Comparison of ENCODE assay signal across 22 cellular contexts in genomic region chr17:74240637-74241036, GRCh38. TPM values are rescaled to one million over a fixed set of nuclear protein-coding genes. Genes with fewer than 3 reads are reported as not detected.
DNase-seq lines count a peak whose midpoint lies in the region; ATAC-seq and TF ChIP-seq lines count a peak whose summit lies in the region.
"Had no signal": no experiment of that assay in that cellular context is flagged by ENCODE, and none has a peak within 500 bp of the region (broad histone marks: within the 10 kb centered on the region; RNA-seq: fewer than 3 reads in every experiment).

No MANE protein-coding gene starts in this region.

- no peak for TF ChIP-seq EP300 in ovary (IDR thresholded peaks at IDR 0.05)

- no peaks in the 10 kb centered on the region for H4K20me1 ChIP-seq in BLaER1

- H3K27me3 ChIP-seq in BLaER1 (no peaks in the 10 kb centered on the region), ovary (no peaks in the 10 kb centered on the region)
- H3K27me3 ChIP-seq: upper lobe of right lung had no signal

- intact Hi-C loops in left cardiac atrium (cut with DNase I): loop anchor here in 1 of 2 donors (10.0 kb wide), 1 partner anchor 54 kb away; no protein-coding TSS in a partner anchor
- intact Hi-C loops in ovary (cut with DNase I): no loop called here

- H3K4me3 ChIP-seq in BLaER1 (no peak overlapping the region), astrocyte of the spinal cord (ENCODE audit: low read depth, low read length) (no peak overlapping the region), ovary (no peak overlapping the region)
- H3K4me3 ChIP-seq: smooth muscle cell, upper lobe of right lung had no signal

- no peak for TF ChIP-seq CTCF in astrocyte of the spinal cord (IDR thresholded peaks at IDR 0.05; ENCODE audit: low read depth, low read length)
- no peak for TF ChIP-seq CTCF in ovary (IDR thresholded peaks at IDR 0.05)

- 7 to 19% (median 9%) methylated on average over 11 of the region's 11 CpGs for WGBS in ovary, 3 donors

- no peak overlapping the region for H3K27ac ChIP-seq in BLaER1
- H3K27ac ChIP-seq in ovary: peak overlapping the region in 1 of 2 donors; percentile 47
- H3K27ac ChIP-seq: upper lobe of right lung had no signal

- in situ Hi-C loops in astrocyte of the spinal cord (cut with HindIII; ENCODE audit: low sequenced_read_pairs): no loop called here

- H3K4me2 ChIP-seq in BLaER1: 0 out of 2 replicates have a peak overlapping the region, but pooled peaks have one; percentile 67
- H3K4me2 ChIP-seq: smooth muscle cell had no signal

- no peak overlapping the region for H3K9ac ChIP-seq in BLaER1

- H3K9me3 ChIP-seq in BLaER1 (no peaks in the 10 kb centered on the region), ovary (no peaks in the 10 kb centered on the region)
- H3K9me3 ChIP-seq: upper lobe of right lung had no signal

- H3K36me3 ChIP-seq in BLaER1: peaks cover 20% of the 10 kb centered on the region; the same call in 1 of the 2 replicates
- no peaks in the 10 kb centered on the region for H3K36me3 ChIP-seq in ovary
- H3K36me3 ChIP-seq: upper lobe of right lung had no signal

- no peak for TF ChIP-seq POLR2A in ovary (IDR thresholded peaks at IDR 0.05)

- H3K4me1 ChIP-seq in BLaER1 (peaks cover 27% of the 10 kb centered on the region), ovary (ENCODE audit: insufficient read depth) (peaks cover 5% of the 10 kb centered on the region)

- ATAC-seq in left cardiac atrium: peak; percentile 20 to 44
- ATAC-seq: Panc1 had no signal

- DNase-seq in astrocyte of the spinal cord (ENCODE audit: low read depth, low spot score) (peak; percentile 9), left cardiac atrium (peak; percentile 71), ovary (peak; percentile 59 to 78 (median 72)), NCI-H1105 (lab: John Stamatoyannopoulos, UW) (no peak), DMS79 (lab: John Stamatoyannopoulos, UW) (no peak), NCI-H345 (lab: John Stamatoyannopoulos, UW) (no peak), AG08396 (ENCODE audit: low spot score) (no peak)
- DNase-seq: activated CD4-positive, alpha-beta T cell treated with anti-CD3 and anti-CD28 coated beads, Interleukin-2, amount 50 U/mL, for 4 hours; activated naive CD8-positive, alpha-beta T cell treated with anti-CD3 and anti-CD28 coated beads, Interleukin-2, amount 10 ng/mL, durations not matched to agents 7 days and 5 days; activated T-cell treated with anti-CD3 and anti-CD28 coated beads, Interleukin-2, amount 50 U/mL, for 24 hours; CD8-positive, alpha-beta memory T cell; DND-41; IMR-90; kidney; MV-4-11; NCI-H2081; upper lobe of right lung had no signal

RNA-seq across cellular contexts. Expression of gene TTYH2, which starts 27.3 kb away (rescaled TPM):
- total RNA-seq in left cardiac atrium (10 to 100 TPM; 15.6 to 23.3 TPM), ovary (10 to 100 TPM in 6 of 7 donors, 1 to 10 TPM in 1; 9.8 to 43.1 (median 23.0) TPM)
- 10 to 100 TPM; 12.8 to 17.5 TPM for polyA plus RNA-seq in ovary

RNA-seq across cellular contexts. Expression of gene DNAI2, which starts 33.4 kb away (rescaled TPM):
- total RNA-seq in left cardiac atrium (not detected), ovary (10 to 100 TPM in 1 of 7 donors, under 1 TPM in 4, not detected in 2; 0.32 to 12.2 (median 0.72) TPM)
- under 1 TPM in 1 of 2 donors, not detected in 1; 0.07 TPM for polyA plus RNA-seq in ovary
- total RNA-seq: A172, chondrocyte, IMR-90, smooth muscle cell, upper lobe of right lung had no signal
- polyA plus RNA-seq: IMR-90, smooth muscle cell had no signal

RNA-seq across cellular contexts. Expression of gene RPL38, which starts 37.2 kb away (rescaled TPM):
- total RNA-seq in left cardiac atrium (100 to 1,000 TPM; 657 to 709 TPM), ovary (1,000 to 10,000 TPM in 5 of 7 donors, 100 to 1,000 TPM in 2; 861 to 2,470 (median 1,550) TPM)
- polyA plus RNA-seq in ovary: 1,000 to 10,000 TPM; 2,644 to 2,696 TPM

Comparison
In these comparisons a context has a peak if more than half of its experiments do, and no peak if none do; other contexts are left out.
1. DNase-seq: peak in astrocyte of the spinal cord (single experiment), left cardiac atrium (single experiment) and ovary (5 of 5); none in NCI-H1105 (single experiment), DMS79 (single experiment), NCI-H345 (single experiment) and AG08396 (single experiment).